In the genomic region with DNA sequence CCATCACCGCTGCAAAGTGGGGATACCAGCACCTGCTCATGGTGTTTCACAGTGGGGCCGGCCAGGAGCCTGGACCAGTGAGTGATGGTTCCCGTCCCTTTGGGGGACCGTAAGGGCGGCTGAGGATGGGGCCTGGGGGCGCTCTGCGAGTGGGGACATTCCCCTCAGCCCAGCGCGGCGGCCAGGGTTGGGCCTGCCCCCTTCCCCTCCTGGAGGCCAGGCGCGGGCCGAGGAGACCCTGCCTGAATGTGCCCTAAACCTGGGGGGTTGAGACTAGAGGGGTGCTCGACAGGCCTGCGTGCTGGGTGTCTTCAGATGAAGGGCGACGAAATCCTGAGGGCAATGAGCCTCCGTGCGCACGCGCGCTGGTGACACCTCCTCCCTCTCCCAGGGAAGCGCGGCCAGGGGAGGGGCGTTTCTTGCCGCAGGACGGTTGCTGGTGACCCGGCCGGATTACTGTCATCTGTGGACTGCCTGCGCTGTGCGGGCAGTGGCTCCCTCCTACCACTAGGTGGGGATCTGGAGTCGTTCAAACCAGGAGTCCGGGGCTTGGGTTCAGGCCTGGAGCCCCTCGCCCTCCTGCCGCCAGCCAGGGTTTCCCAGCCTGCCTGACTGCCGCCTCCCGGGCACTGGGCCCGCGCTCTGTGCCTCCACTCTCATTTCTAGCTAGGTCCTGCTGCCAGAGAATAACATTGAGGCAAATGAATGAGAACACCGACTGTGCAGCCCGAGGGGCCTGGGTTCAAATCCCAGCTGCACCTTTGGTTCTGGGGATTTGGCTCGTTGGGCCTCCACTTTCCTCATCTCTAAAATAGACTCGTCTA, we compare ENCODE assay signal across 8 cellular contexts. TPM values are rescaled to one million over a fixed set of nuclear protein-coding genes. Genes with fewer than 3 reads are reported as not detected.
A peak's percentile ranks its signal among the peaks of the same experiment; 100 is the strongest.
DNase-seq lines count a peak whose midpoint lies in the region; ATAC-seq and TF ChIP-seq lines count a peak whose summit lies in the region.

No MANE protein-coding gene starts in this region.

- H3K4me3 ChIP-seq in AG10803 (ENCODE audit: low read length), result peak overlapping the region; percentile 32
- peak overlapping the region; percentile 13; the same call in 1 of the 2 replicates for H3K4me3 ChIP-seq in iPS DF 6.9 (ENCODE audit: low read length)

- peaks cover 52% of the 10 kb centered on the region for H3K27me3 Mint-ChIP-seq in brain

- H3K9me3 Mint-ChIP-seq in brain, result no peaks in the 10 kb centered on the region

- no peak overlapping the region for H3K27ac ChIP-seq in iPS DF 6.9 (ENCODE audit: low read length)

- peak overlapping the region in 4 of 5 experiments; percentile 43 to 67 (median 64) for H3K4me3 Mint-ChIP-seq in brain

- no peaks in the 10 kb centered on the region for H3K36me3 ChIP-seq in iPS DF 6.9 (ENCODE audit: control insufficient read depth, insufficient read depth, low read length)

- DNase-seq in AG10803 (ENCODE audit: low read depth) (peak; percentile 84), NCI-H1436 (lab: John Stamatoyannopoulos, UW) (peak; percentile 68), T-helper 1 cell (peak in 3 of 5 donors; percentile 31 to 54 (median 48)), iPS DF 6.9 (ENCODE audit: low read depth, low spot score) (peak; percentile 93), retina (peak; percentile 96)

- H3K27ac Mint-ChIP-seq in brain, result peak overlapping the region in 2 of 5 experiments; percentile 7 to 70

- no CpG with 5 or more reads among the region's 43 CpGs for WGBS in iPS DF 6.9 (ENCODE audit: insufficient coverage, insufficient read length)

- TF ChIP-seq CTCF in AG10803 (conservative IDR thresholded peaks at IDR 0.05; ENCODE audit: low read length) (peak; percentile 89), brain (conservative IDR thresholded peaks at IDR 0.05) (peak; percentile 97)

- H3K36me3 Mint-ChIP-seq in brain, result no peaks in the 10 kb centered on the region

- H3K4me1 ChIP-seq in iPS DF 6.9 (ENCODE audit: control insufficient read depth, insufficient read depth, low read length), result peaks cover 2% of the 10 kb centered on the region; the same call in 1 of the 2 replicates

- H3K4me1 Mint-ChIP-seq in brain, result peaks cover 11% of the 10 kb centered on the region

- ATAC-seq in GM19372 (IDR thresholded peaks at IDR 0.05; ENCODE audit: low read depth, unreplicated experiment) (peak; percentile 52), HG02870 (IDR thresholded peaks at IDR 0.05; ENCODE audit: unreplicated experiment) (no peak)

- H3K27me3 ChIP-seq in iPS DF 6.9 (ENCODE audit: control insufficient read depth, insufficient read depth, low read length), result peaks cover 3% of the 10 kb centered on the region; the same call in 1 of the 2 replicates

- no peaks in the 10 kb centered on the region for H3K9me3 ChIP-seq in iPS DF 6.9 (ENCODE audit: control insufficient read depth, insufficient read depth, low read length)

RNA-seq across cellular contexts. Expression of gene TBX2, which starts 17.1 kb away (rescaled TPM):
- 5.5 TPM for polyA plus RNA-seq in brain (ENCODE audit: insufficient read depth, low read depth, low replicate concordance)

RNA-seq across cellular contexts. Expression of gene TBX4, which starts 35.5 kb away (rescaled TPM):
- polyA plus RNA-seq in brain (ENCODE audit: insufficient read depth, low read depth, low replicate concordance), result not detected
